8 cellular contexts compared by ENCODE assay signal in genomic region chr2:85152895-85153294, GRCh38. TPM values are rescaled to one million over a fixed set of nuclear protein-coding genes. Genes with fewer than 3 reads are reported as not detected.
"Had no signal": no experiment of that assay in that cellular context is flagged by ENCODE, and none has a peak within 500 bp of the region (broad histone marks: within the 10 kb centered on the region; RNA-seq: fewer than 3 reads in every experiment).

No MANE protein-coding gene starts in this region.

- H3K27ac ChIP-seq: HL-60, KMS-11 had no signal

- FAIRE-seq: HTR-8/SVneo had no signal

- H3K27ac Mint-ChIP-seq: IgD-negative memory B cell had no signal

- H3K9me3 Mint-ChIP-seq: IgD-negative memory B cell had no signal

- DNase-seq: Karpas-422, KBM-7, KG1 had no signal

- H3K4me2 ChIP-seq: KMS-11 had no signal

- H3K36me3 Mint-ChIP-seq: IgD-negative memory B cell had no signal

- H3K9ac ChIP-seq: KMS-11 had no signal

RNA-seq across cellular contexts. Expression of gene TCF7L1, which starts 19.7 kb away (rescaled TPM):
- total RNA-seq: HT-29 had no signal
